ENCODE assay signal across 8 cellular contexts in the genomic region with DNA sequence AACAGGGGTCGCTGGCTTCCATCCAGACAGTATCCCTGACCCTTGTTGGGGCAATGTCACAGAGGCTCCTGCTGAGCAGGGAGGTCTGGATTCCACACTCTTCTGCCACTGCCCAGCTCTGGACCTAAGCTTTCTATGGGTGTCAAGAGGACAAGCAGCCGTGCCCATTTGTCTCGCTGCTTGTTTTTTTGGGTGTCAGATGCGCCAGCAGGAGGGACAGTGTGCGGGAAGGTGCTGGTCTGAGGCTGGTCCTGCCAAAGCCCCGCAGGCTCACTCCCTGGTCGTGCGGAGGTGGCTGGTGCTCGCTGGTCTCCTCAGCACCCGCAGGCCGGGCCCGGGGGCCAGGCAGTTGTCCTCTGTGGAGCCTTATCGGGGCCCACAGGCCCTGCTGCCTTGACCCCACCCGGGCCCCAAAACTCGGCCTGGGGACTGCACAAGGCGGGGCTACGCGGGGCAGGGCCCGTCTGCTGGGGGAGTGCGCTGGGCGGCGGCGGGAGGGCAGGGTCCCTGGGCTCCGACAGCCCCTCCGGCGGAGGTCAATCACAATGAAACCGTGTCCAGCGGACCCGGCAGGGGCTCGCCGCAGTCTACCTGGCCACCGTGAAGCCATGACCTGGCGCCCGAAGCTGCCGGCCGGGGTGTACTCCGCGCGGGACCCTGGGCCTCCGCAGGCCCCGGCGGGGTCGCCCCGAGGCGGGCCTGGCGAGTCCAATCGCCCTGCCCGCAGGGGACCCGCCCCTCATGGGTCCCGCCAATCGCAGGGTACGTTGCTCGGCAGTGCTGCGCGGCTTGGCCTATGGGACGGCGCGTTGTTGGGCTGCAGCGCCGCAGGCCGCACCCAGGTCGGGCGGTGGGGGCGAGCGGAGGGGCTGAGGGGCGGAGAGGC. TPM values are rescaled to one million over a fixed set of nuclear protein-coding genes. Genes with fewer than 3 reads are reported as not detected.
DNase-seq lines count a peak whose midpoint lies in the region; ATAC-seq and TF ChIP-seq lines count a peak whose summit lies in the region.

A gene with protein sequence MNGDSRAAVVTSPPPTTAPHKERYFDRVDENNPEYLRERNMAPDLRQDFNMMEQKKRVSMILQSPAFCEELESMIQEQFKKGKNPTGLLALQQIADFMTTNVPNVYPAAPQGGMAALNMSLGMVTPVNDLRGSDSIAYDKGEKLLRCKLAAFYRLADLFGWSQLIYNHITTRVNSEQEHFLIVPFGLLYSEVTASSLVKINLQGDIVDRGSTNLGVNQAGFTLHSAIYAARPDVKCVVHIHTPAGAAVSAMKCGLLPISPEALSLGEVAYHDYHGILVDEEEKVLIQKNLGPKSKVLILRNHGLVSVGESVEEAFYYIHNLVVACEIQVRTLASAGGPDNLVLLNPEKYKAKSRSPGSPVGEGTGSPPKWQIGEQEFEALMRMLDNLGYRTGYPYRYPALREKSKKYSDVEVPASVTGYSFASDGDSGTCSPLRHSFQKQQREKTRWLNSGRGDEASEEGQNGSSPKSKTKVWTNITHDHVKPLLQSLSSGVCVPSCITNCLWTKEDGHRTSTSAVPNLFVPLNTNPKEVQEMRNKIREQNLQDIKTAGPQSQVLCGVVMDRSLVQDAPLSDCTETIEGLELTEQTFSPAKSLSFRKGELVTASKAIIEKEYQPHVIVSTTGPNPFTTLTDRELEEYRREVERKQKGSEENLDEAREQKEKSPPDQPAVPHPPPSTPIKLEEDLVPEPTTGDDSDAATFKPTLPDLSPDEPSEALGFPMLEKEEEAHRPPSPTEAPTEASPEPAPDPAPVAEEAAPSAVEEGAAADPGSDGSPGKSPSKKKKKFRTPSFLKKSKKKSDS (plus strand): TSS at position 822 of the 886 bp plus-strand sequence. CDS start 32,072 bp downstream, outside the sequence.

- H3K9me3 ChIP-seq in left lung = no peaks in the 10 kb centered on the region

- no peaks in the 10 kb centered on the region for H3K36me3 ChIP-seq in left lung

- peak in 1 of 2 donors; percentile 20 for TF ChIP-seq CTCF in left lung (IDR thresholded peaks at IDR 0.05)

- H3K4me1 ChIP-seq in left lung = peaks cover 22 to 65% of the 10 kb centered on the region in 2 donors

- peak within 1 kb of the TSS; percentile 88 for H3K27ac ChIP-seq in left lung

- H3K4me3 ChIP-seq in left lung = peak within 1 kb of the TSS; percentile 84 to 87

- DNase-seq in Ammon's horn (ENCODE audit: low spot score) (peak; percentile 95), NCI-H524 treated with DMSO at 0.1 percent for 48 hours (lab: John Stamatoyannopoulos, UW) (peak; percentile 52), dedifferentiated amniotic fluid mesenchymal stem cell (ENCODE audit: extremely low spot score) (peak; percentile 83), left lung (peak; percentile 92 to 94)
- DNase-seq in activated CD4-positive, alpha-beta T cell treated with anti-CD3 and anti-CD28 coated beads, Interleukin-2, amount 50 U/mL, for 1 hour = peak; percentile 93
- peak; percentile 84 for DNase-seq in stimulated activated CD4-positive, alpha-beta T cell treated with anti-CD3 and anti-CD28 coated beads, Interleukin-2, amount 100 ng/mL, for 4 hours (ENCODE audit: low read depth)

- intact Hi-C loops in left lung (cut with DNase I) = no loop called here

- ATAC-seq in GM19023 (IDR thresholded peaks at IDR 0.05; ENCODE audit: unreplicated experiment) (peak; percentile 86), HG03196 (IDR thresholded peaks at IDR 0.05; ENCODE audit: unreplicated experiment) (peak; percentile 77), left lung (peak; percentile 98)

- no peaks in the 10 kb centered on the region for H3K27me3 ChIP-seq in left lung

RNA-seq across cellular contexts. Expression of the gene that starts here (rescaled TPM):
- 100 to 1,000 TPM; 262 to 265 TPM for total RNA-seq in left lung

Comparison
In these comparisons a context has a peak if more than half of its experiments do, and no peak if none do; other contexts are left out.
1. Peak in every context shown above with its lines: DNase-seq, ATAC-seq, H3K4me3 ChIP-seq and H3K27ac ChIP-seq.